ENCODE assay signal across 10 cellular contexts in the genomic region with DNA sequence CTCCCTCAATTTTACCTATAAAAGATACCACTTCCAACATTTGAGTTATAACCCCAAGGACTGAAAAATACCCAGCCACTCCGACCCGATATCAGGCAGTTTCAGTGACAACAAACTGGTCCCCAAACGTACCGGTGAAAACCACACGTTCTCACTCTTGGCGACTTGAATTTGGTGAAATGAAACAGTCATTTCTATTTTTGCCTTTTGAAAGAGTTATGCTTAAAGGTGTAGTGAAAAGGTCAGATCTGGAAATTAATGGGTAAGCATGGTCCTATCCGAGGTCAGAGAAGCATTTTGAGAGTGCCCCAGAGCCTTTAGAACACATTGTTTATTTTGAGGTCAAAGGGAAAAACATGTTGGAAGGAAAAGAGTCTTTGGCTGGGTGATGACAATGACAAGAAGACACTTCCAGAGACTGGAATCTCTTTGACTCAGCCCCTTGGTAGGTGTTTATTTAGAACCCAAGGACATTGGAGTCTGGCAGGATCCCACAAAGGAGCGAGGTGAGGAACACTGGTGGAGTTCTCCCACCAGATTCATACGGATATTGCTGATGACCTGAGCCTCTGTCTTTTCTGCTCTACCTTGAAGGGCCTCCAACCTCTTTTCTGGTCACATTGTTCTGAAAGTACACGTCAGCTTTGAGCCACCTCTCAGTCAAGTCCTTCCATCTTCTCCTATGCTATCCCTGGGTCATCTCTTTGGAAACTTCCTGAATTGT.
DNase-seq lines count a peak whose midpoint lies in the region; ATAC-seq, FAIRE-seq and TF ChIP-seq lines count a peak whose summit lies in the region.
"Had no signal": no experiment of that assay in that cellular context is flagged by ENCODE, and none has a peak within 500 bp of the region (broad histone marks: within the 10 kb centered on the region; RNA-seq: fewer than 3 reads in every experiment).

No MANE protein-coding gene starts in this region.

- in situ Hi-C loops in brain microvascular endothelial cell (cut with HindIII; ENCODE audit: low pct_ligation_motif_present, low sequenced_read_pairs): no loop called here

- H3K27me3 ChIP-seq in brain microvascular endothelial cell (replicated peaks) (no peaks in the 10 kb centered on the region), dorsolateral prefrontal cortex (no peaks in the 10 kb centered on the region)

- intact Hi-C loops in dorsolateral prefrontal cortex (cut with DNase I): no loop called here

- DNase-seq in GM12891 (ENCODE audit: insufficient read length, low spot score): no peak
- no peak for DNase-seq in brain microvascular endothelial cell
- no peak for DNase-seq in dorsolateral prefrontal cortex
- DNase-seq in NOMO-1 treated with DMSO at 0.1 percent for 48 hours (lab: John Stamatoyannopoulos, UW; ENCODE audit: unreplicated experiment): no peak
- no peak for DNase-seq in cerebellar nuclear complex (lab: John Stamatoyannopoulos, UW)
- no peak for DNase-seq in NCI-H1436 (lab: John Stamatoyannopoulos, UW)
- DNase-seq: effector CD8-positive, alpha-beta T cell; lower lobe of right lung had no signal

- no peaks in the 10 kb centered on the region for H3K36me3 ChIP-seq in brain microvascular endothelial cell (replicated peaks)
- H3K36me3 ChIP-seq: lower lobe of right lung had no signal

- peak overlapping the region; percentile 55 for H3K27ac ChIP-seq in brain microvascular endothelial cell
- no peak overlapping the region for H3K27ac ChIP-seq in dorsolateral prefrontal cortex
- H3K27ac ChIP-seq: lower lobe of right lung had no signal

- peak; percentile 96 for FAIRE-seq in GM12891 (lab: Jason Lieb, UNC)

- peak; percentile 50 for ATAC-seq in GM19455 (IDR thresholded peaks at IDR 0.05; ENCODE audit: unreplicated experiment)
- peak; percentile 40 for ATAC-seq in HG03159 (IDR thresholded peaks at IDR 0.05; ENCODE audit: unreplicated experiment)

- TF ChIP-seq CTCF in brain microvascular endothelial cell (IDR thresholded peaks at IDR 0.05; ENCODE audit: low read depth, low read length, missing control alignments) (no peak), dorsolateral prefrontal cortex (IDR thresholded peaks at IDR 0.05 in 54 of 56, conservative IDR thresholded peaks at IDR 0.05 in 2 of 56; ENCODE audit: low read depth in 1 of 56, partially characterized antibody in 56 of 56) (no peak)

- H3K4me3 ChIP-seq in brain microvascular endothelial cell (ENCODE audit: low read depth, low read length) (no peak overlapping the region), dorsolateral prefrontal cortex (no peak overlapping the region)
- H3K4me3 ChIP-seq: lower lobe of right lung had no signal

- 0 out of 2 replicates have a peak, but pooled peaks have one; percentile 45 for TF ChIP-seq POLR2A in GM12891 (IDR thresholded peaks at IDR 0.05; ENCODE audit: low read depth, low read length)

TF ChIP-seq in GM12891, 5 proteins besides CTCF, POLR2A, EP300 and RAD21:
- TF ChIP-seq PAX5 (IDR thresholded peaks at IDR 0.05; ENCODE audit: insufficient read depth, low read length, severe bottlenecking): no peak
- no peak for TF ChIP-seq SPI1 (IDR thresholded peaks at IDR 0.05; ENCODE audit: low read depth, low read length)
- TF ChIP-seq POU2F2 (IDR thresholded peaks at IDR 0.05; ENCODE audit: low read depth, low read length): peak; percentile 74
- no peak for TF ChIP-seq TAF1 (IDR thresholded peaks at IDR 0.05; ENCODE audit: low read depth, low read length)
TF ChIP-seq in GM12891: peak in this region for 1.
